Comparison of ENCODE assay signal across 23 cellular contexts in the genomic region with DNA sequence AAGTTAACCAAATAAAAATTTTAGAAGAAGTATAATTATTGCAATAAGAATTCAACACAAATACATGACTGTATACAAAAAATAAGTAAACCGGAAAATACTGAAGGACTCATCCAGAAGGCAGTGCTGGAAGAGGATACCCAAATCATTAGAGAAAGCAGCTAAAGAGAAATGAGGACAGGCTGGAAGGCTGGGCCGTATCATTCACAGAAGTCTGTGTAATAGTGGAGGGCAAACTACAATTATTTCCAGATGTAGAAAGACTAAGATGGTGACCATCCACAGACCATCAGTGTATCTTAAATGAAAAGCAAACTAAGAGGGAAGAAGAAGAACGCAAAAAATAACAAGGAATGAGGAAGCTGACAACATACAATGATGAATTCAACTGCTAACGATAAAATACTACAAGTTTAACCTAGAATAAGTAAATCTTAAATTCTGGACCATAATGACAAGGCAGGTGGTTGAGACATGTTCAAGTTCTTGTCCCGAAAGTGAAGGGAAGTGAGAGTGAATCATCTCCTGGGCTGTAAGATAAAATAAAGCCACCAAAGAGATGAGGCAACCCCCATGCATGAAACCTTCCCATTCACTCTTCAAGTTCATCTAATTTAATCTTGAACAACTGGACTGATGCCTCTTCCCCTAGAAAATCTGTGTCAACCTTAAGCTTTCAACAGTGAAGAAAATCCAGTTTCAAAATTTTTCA.
DNase-seq lines count a peak whose midpoint lies in the region; ATAC-seq and TF ChIP-seq lines count a peak whose summit lies in the region.
"Had no signal": no experiment of that assay in that cellular context is flagged by ENCODE, and none has a peak within 500 bp of the region (broad histone marks: within the 10 kb centered on the region; RNA-seq: fewer than 3 reads in every experiment).

No MANE protein-coding gene starts in this region.

- POLR2A ChIA-PET in activated naive CD8-positive, alpha-beta T cell treated with anti-CD3 and anti-CD28 coated beads, Interleukin-2, amount 10 ng/mL, durations not matched to agents 7 days and 5 days (lab: Charles Lee) = no interaction called here

- no peaks in the 10 kb centered on the region for H3K27me3 Mint-ChIP-seq in activated naive CD8-positive, alpha-beta T cell treated with anti-CD3 and anti-CD28 coated beads, Interleukin-2, amount 10 ng/mL, durations not matched to agents 7 days and 5 days
- no peaks in the 10 kb centered on the region for H3K27me3 Mint-ChIP-seq in activated naive CD8-positive, alpha-beta T cell treated with anti-CD3 and anti-CD28 coated beads, Interleukin-2, amount 50 U/mL, for 24 hours
- H3K27me3 Mint-ChIP-seq: activated CD8-positive, alpha-beta T cell treated with anti-CD3 and anti-CD28 coated beads for 36 hours; activated naive CD4-positive, alpha-beta T cell treated with anti-CD3 and anti-CD28 coated beads, Interleukin-2, amount 50 U/mL, for 24 hours; effector memory CD8-positive, alpha-beta T cell; stimulated activated naive B cell treated with anti-CD40 and anti-IgM and Interleukin-4, amounts not matched to agents 10 μg/mL and 1 μg/mL and 100 μg/mL, for 72 hours; T-cell had no signal

- ATAC-seq in activated naive CD8-positive, alpha-beta T cell treated with anti-CD3 and anti-CD28 coated beads, Interleukin-2, amount 10 ng/mL, durations not matched to agents 7 days and 5 days (ENCODE audit: low read depth) = no peak
- ATAC-seq in activated naive CD8-positive, alpha-beta T cell treated with anti-CD3 and anti-CD28 coated beads, Interleukin-2, amount 50 U/mL, for 24 hours = no peak
- no peak for ATAC-seq in Right ventricle myocardium superior (ENCODE audit: poor library complexity)
- no peak for ATAC-seq in activated CD4-positive, CD25-positive, alpha-beta regulatory T cell treated with anti-CD3 and anti-CD28 coated beads, Interleukin-2, amount 50 U/mL, for 24 hours
- no peak for ATAC-seq in mucosa of descending colon
- ATAC-seq: activated CD8-positive, alpha-beta T cell treated with anti-CD3 and anti-CD28 coated beads for 36 hours; effector memory CD8-positive, alpha-beta T cell; left ventricle myocardium superior; T-cell had no signal

- H3K4me1 ChIP-seq in mucosa of descending colon (ENCODE audit: low read depth) = peaks cover 7% of the 10 kb centered on the region

- H3K9me3 Mint-ChIP-seq in activated naive CD8-positive, alpha-beta T cell treated with anti-CD3 and anti-CD28 coated beads, Interleukin-2, amount 10 ng/mL, durations not matched to agents 7 days and 5 days = no peaks in the 10 kb centered on the region
- H3K9me3 Mint-ChIP-seq in activated naive CD8-positive, alpha-beta T cell treated with anti-CD3 and anti-CD28 coated beads, Interleukin-2, amount 50 U/mL, for 24 hours = no peaks in the 10 kb centered on the region
- H3K9me3 Mint-ChIP-seq: activated CD8-positive, alpha-beta T cell treated with anti-CD3 and anti-CD28 coated beads for 36 hours; activated naive CD4-positive, alpha-beta T cell treated with anti-CD3 and anti-CD28 coated beads, Interleukin-2, amount 50 U/mL, for 24 hours; effector memory CD8-positive, alpha-beta T cell; stimulated activated naive B cell treated with anti-CD40 and anti-IgM and Interleukin-4, amounts not matched to agents 10 μg/mL and 1 μg/mL and 100 μg/mL, for 72 hours; T-cell had no signal

- H3K27ac Mint-ChIP-seq in activated naive CD8-positive, alpha-beta T cell treated with anti-CD3 and anti-CD28 coated beads, Interleukin-2, amount 10 ng/mL, durations not matched to agents 7 days and 5 days = peak overlapping the region; percentile 15
- no peak overlapping the region for H3K27ac Mint-ChIP-seq in activated naive CD8-positive, alpha-beta T cell treated with anti-CD3 and anti-CD28 coated beads, Interleukin-2, amount 50 U/mL, for 24 hours
- H3K27ac Mint-ChIP-seq: activated CD8-positive, alpha-beta T cell treated with anti-CD3 and anti-CD28 coated beads for 36 hours; activated naive CD4-positive, alpha-beta T cell treated with anti-CD3 and anti-CD28 coated beads, Interleukin-2, amount 50 U/mL, for 24 hours; stimulated activated naive B cell treated with anti-CD40 and anti-IgM and Interleukin-4, amounts not matched to agents 10 μg/mL and 1 μg/mL and 100 μg/mL, for 72 hours; T-cell had no signal

- H3K36me3 Mint-ChIP-seq in activated naive CD8-positive, alpha-beta T cell treated with anti-CD3 and anti-CD28 coated beads, Interleukin-2, amount 10 ng/mL, durations not matched to agents 7 days and 5 days = peaks cover 26% of the 10 kb centered on the region
- peaks cover 23% of the 10 kb centered on the region for H3K36me3 Mint-ChIP-seq in activated naive CD8-positive, alpha-beta T cell treated with anti-CD3 and anti-CD28 coated beads, Interleukin-2, amount 50 U/mL, for 24 hours (ENCODE audit: low read depth)

- in situ Hi-C loops in brain microvascular endothelial cell (cut with HindIII; ENCODE audit: low pct_ligation_motif_present, low sequenced_read_pairs) = no loop called here

- intact Hi-C loops in Right ventricle myocardium superior (cut with DNase I) (no loop called here), mucosa of descending colon (cut with DNase I, micrococcal nuclease) (no loop called here)

- peaks cover 11% of the 10 kb centered on the region for H3K4me1 Mint-ChIP-seq in activated naive CD8-positive, alpha-beta T cell treated with anti-CD3 and anti-CD28 coated beads, Interleukin-2, amount 10 ng/mL, durations not matched to agents 7 days and 5 days
- H3K4me1 Mint-ChIP-seq in activated naive CD8-positive, alpha-beta T cell treated with anti-CD3 and anti-CD28 coated beads, Interleukin-2, amount 50 U/mL, for 24 hours = no peaks in the 10 kb centered on the region

- no peak overlapping the region for H3K27ac ChIP-seq in brain microvascular endothelial cell
- H3K27ac ChIP-seq: C4-2B, KMS-11, prostate gland had no signal

- no peaks in the 10 kb centered on the region for H3K9me3 ChIP-seq in mucosa of descending colon
- H3K9me3 ChIP-seq: prostate gland had no signal

- H3K27me3 ChIP-seq in brain microvascular endothelial cell (replicated peaks) = no peaks in the 10 kb centered on the region

- no peaks in the 10 kb centered on the region for H3K36me3 ChIP-seq in brain microvascular endothelial cell (replicated peaks)
- no peaks in the 10 kb centered on the region for H3K36me3 ChIP-seq in mucosa of descending colon (ENCODE audit: low read depth)
- H3K36me3 ChIP-seq: prostate gland had no signal

- H3K4me3 Mint-ChIP-seq in activated naive CD8-positive, alpha-beta T cell treated with anti-CD3 and anti-CD28 coated beads, Interleukin-2, amount 10 ng/mL, durations not matched to agents 7 days and 5 days = no peak overlapping the region
- no peak overlapping the region for H3K4me3 Mint-ChIP-seq in activated naive CD8-positive, alpha-beta T cell treated with anti-CD3 and anti-CD28 coated beads, Interleukin-2, amount 50 U/mL, for 24 hours
- H3K4me3 Mint-ChIP-seq: activated CD8-positive, alpha-beta T cell treated with anti-CD3 and anti-CD28 coated beads for 36 hours; activated naive CD4-positive, alpha-beta T cell treated with anti-CD3 and anti-CD28 coated beads, Interleukin-2, amount 50 U/mL, for 24 hours; effector memory CD8-positive, alpha-beta T cell; stimulated activated naive B cell treated with anti-CD40 and anti-IgM and Interleukin-4, amounts not matched to agents 10 μg/mL and 1 μg/mL and 100 μg/mL, for 72 hours; T-cell had no signal

- no peak for DNase-seq in activated naive CD8-positive, alpha-beta T cell treated with anti-CD3 and anti-CD28 coated beads, Interleukin-2, amount 10 ng/mL, durations not matched to agents 7 days and 5 days
- DNase-seq in activated naive CD8-positive, alpha-beta T cell treated with anti-CD3 and anti-CD28 coated beads, Interleukin-2, amount 50 U/mL, for 24 hours = no peak
- DNase-seq in NOMO-1 treated with dmso at 0.1 percent for 144 hours (lab: John Stamatoyannopoulos, UW; ENCODE audit: unreplicated experiment) (peak; percentile 43), brain microvascular endothelial cell (peak; percentile 14), NCI-H1092 (lab: John Stamatoyannopoulos, UW) (no peak), Right ventricle myocardium superior (no peak), mucosa of descending colon (no peak)
- DNase-seq: activated CD8-positive, alpha-beta T cell treated with anti-CD3 and anti-CD28 coated beads for 36 hours; activated T-cell treated with anti-CD3 and anti-CD28 coated beads, Interleukin-2, amount 50 U/mL, for 1 hour; effector memory CD8-positive, alpha-beta T cell; left ventricle myocardium superior; NCI-H1105 treated with DMSO at 0.1 percent for 48 hours; NCI-H2081; NCI-H446 treated with DMSO at 0.1 percent for 48 hours; NK-92 treated with Interleukin-12 subunit alpha and Interleukin-12 subunit beta, amount 100 ng/mL, for 24 hours; stimulated activated CD4-positive, alpha-beta T cell treated with anti-CD3 and anti-CD28 coated beads, Interleukin-1b, Interleukin-23, amount 100 ng/mL, for 48 hours; stimulated activated naive B cell treated with anti-CD40 and anti-IgM and Interleukin-4, amounts not matched to agents 10 μg/mL and 1 μg/mL and 100 μg/mL, for 72 hours; T-cell had no signal

- H3K4me3 ChIP-seq in brain microvascular endothelial cell (ENCODE audit: low read depth, low read length) = no peak overlapping the region
- H3K4me3 ChIP-seq in mucosa of descending colon = no peak overlapping the region
- H3K4me3 ChIP-seq: prostate gland had no signal

- TF ChIP-seq CTCF in brain microvascular endothelial cell (IDR thresholded peaks at IDR 0.05; ENCODE audit: low read depth, low read length, missing control alignments) (no peak), mucosa of descending colon (IDR thresholded peaks at IDR 0.05) (no peak)

Comparison
In these comparisons a context has a peak if more than half of its experiments do, and no peak if none do; other contexts are left out.
1. DNase-seq: peak in NOMO-1 treated with dmso at 0.1 percent for 144 hours (single experiment) and brain microvascular endothelial cell (single experiment); none in activated naive CD8-positive, alpha-beta T cell treated with anti-CD3 and anti-CD28 coated beads, Interleukin-2, amount 10 ng/mL, durations not matched to agents 7 days and 5 days (single experiment), activated naive CD8-positive, alpha-beta T cell treated with anti-CD3 and anti-CD28 coated beads, Interleukin-2, amount 50 U/mL, for 24 hours (single experiment), NCI-H1092 (single experiment), Right ventricle myocardium superior (single experiment) and mucosa of descending colon (0 of 3).